ENCODE assay signal across 1 cellular context in genomic region chr16:55411231-55411630, GRCh38.
TF ChIP-seq lines count a peak whose summit lies in the region.

No MANE protein-coding gene starts in this region.

TF ChIP-seq in GM23338, 12 proteins besides CTCF, POLR2A, EP300 and RAD21 (continued from another document):
- TF ChIP-seq, protein P1, sequence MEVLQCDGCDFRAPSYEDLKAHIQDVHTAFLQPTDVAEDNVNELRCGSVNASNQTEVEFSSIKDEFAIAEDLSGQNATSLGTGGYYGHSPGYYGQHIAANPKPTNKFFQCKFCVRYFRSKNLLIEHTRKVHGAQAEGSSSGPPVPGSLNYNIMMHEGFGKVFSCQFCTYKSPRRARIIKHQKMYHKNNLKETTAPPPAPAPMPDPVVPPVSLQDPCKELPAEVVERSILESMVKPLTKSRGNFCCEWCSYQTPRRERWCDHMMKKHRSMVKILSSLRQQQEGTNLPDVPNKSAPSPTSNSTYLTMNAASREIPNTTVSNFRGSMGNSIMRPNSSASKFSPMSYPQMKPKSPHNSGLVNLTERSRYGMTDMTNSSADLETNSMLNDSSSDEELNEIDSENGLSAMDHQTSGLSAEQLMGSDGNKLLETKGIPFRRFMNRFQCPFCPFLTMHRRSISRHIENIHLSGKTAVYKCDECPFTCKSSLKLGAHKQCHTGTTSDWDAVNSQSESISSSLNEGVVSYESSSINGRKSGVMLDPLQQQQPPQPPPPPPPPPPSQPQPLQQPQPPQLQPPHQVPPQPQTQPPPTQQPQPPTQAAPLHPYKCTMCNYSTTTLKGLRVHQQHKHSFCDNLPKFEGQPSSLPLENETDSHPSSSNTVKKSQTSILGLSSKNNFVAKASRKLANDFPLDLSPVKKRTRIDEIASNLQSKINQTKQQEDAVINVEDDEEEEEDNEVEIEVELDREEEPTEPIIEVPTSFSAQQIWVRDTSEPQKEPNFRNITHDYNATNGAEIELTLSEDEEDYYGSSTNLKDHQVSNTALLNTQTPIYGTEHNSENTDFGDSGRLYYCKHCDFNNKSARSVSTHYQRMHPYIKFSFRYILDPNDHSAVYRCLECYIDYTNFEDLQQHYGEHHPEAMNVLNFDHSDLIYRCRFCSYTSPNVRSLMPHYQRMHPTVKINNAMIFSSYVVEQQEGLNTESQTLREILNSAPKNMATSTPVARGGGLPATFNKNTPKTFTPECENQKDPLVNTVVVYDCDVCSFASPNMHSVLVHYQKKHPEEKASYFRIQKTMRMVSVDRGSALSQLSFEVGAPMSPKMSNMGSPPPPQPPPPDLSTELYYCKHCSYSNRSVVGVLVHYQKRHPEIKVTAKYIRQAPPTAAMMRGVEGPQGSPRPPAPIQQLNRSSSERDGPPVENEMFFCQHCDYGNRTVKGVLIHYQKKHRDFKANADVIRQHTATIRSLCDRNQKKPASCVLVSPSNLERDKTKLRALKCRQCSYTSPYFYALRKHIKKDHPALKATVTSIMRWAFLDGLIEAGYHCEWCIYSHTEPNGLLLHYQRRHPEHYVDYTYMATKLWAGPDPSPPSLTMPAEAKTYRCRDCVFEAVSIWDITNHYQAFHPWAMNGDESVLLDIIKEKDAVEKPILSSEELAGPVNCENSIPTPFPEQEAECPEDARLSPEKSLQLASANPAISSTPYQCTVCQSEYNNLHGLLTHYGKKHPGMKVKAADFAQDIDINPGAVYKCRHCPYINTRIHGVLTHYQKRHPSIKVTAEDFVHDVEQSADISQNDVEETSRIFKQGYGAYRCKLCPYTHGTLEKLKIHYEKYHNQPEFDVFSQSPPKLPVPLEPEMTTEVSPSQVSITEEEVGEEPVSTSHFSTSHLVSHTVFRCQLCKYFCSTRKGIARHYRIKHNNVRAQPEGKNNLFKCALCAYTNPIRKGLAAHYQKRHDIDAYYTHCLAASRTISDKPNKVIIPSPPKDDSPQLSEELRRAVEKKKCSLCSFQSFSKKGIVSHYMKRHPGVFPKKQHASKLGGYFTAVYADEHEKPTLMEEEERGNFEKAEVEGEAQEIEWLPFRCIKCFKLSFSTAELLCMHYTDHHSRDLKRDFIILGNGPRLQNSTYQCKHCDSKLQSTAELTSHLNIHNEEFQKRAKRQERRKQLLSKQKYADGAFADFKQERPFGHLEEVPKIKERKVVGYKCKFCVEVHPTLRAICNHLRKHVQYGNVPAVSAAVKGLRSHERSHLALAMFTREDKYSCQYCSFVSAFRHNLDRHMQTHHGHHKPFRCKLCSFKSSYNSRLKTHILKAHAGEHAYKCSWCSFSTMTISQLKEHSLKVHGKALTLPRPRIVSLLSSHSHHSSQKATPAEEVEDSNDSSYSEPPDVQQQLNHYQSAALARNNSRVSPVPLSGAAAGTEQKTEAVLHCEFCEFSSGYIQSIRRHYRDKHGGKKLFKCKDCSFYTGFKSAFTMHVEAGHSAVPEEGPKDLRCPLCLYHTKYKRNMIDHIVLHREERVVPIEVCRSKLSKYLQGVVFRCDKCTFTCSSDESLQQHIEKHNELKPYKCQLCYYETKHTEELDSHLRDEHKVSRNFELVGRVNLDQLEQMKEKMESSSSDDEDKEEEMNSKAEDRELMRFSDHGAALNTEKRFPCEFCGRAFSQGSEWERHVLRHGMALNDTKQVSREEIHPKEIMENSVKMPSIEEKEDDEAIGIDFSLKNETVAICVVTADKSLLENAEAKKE (CRISPR knock-in tag; IDR thresholded peaks at IDR 0.05) = no peak
- TF ChIP-seq NANOG (IDR thresholded peaks at IDR 0.05; ENCODE audit: borderline replicate concordance) (no peak), CREB1 (CRISPR knock-in tag; IDR thresholded peaks at IDR 0.05; ENCODE audit: low read depth) (no peak), JUNB (IDR thresholded peaks at IDR 0.05; ENCODE audit: unreplicated experiment) (no peak), POLR2AphosphoS5 (IDR thresholded peaks at IDR 0.05; ENCODE audit: low read depth) (no peak), EZH2 (IDR thresholded peaks at IDR 0.05; ENCODE audit: low read depth, unreplicated experiment) (no peak), ZNF331 (CRISPR knock-in tag; IDR thresholded peaks at IDR 0.05; ENCODE audit: low read depth) (no peak), STAT1 (IDR thresholded peaks at IDR 0.05; ENCODE audit: unreplicated experiment) (no peak)
- TF ChIP-seq, protein P2, sequence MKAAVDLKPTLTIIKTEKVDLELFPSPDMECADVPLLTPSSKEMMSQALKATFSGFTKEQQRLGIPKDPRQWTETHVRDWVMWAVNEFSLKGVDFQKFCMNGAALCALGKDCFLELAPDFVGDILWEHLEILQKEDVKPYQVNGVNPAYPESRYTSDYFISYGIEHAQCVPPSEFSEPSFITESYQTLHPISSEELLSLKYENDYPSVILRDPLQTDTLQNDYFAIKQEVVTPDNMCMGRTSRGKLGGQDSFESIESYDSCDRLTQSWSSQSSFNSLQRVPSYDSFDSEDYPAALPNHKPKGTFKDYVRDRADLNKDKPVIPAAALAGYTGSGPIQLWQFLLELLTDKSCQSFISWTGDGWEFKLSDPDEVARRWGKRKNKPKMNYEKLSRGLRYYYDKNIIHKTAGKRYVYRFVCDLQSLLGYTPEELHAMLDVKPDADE (IDR thresholded peaks at IDR 0.05) = no peak
